12 cellular contexts compared by ENCODE assay signal in genomic region chr7:98178321-98178720, GRCh38. TPM values are rescaled to one million over a fixed set of nuclear protein-coding genes. Genes with fewer than 3 reads are reported as not detected.
A peak's percentile ranks its signal among the peaks of the same experiment; 100 is the strongest.
DNase-seq lines count a peak whose midpoint lies in the region; ATAC-seq, FAIRE-seq and TF ChIP-seq lines count a peak whose summit lies in the region.
"Had no signal": no experiment of that assay in that cellular context is flagged by ENCODE, and none has a peak within 500 bp of the region (broad histone marks: within the 10 kb centered on the region; RNA-seq: fewer than 3 reads in every experiment).

No MANE protein-coding gene starts in this region.

- no peaks in the 10 kb centered on the region for H3K27me3 Mint-ChIP-seq in activated CD4-positive, alpha-beta T cell treated with anti-CD3 and anti-CD28 coated beads, Interleukin-2, amount 10 ng/mL, durations not matched to agents 7 days and 5 days

- DNase-seq in COLO668 (lab: John Stamatoyannopoulos, UW; ENCODE audit: unreplicated experiment) (peak; percentile 40), Panc1 (ENCODE audit: low read depth, low spot score) (no peak), Right ventricle myocardium superior (peak; percentile 83), nucleus accumbens (lab: John Stamatoyannopoulos, UW) (peak in 51 of 56 donors; percentile 13 to 88 (median 49)), NCI-H446 (lab: John Stamatoyannopoulos, UW) (no peak), HTR-8/SVneo (ENCODE audit: insufficient read length, low spot score) (no peak), NCI-H128 (lab: John Stamatoyannopoulos, UW; ENCODE audit: unreplicated experiment) (no peak)
- no peak for DNase-seq in activated CD4-positive, alpha-beta T cell treated with anti-CD3 and anti-CD28 coated beads, Interleukin-2, amount 10 ng/mL, durations not matched to agents 7 days and 5 days
- DNase-seq: Karpas-422, NCI-H2081 treated with DMSO at 0.1 percent for 48 hours had no signal

- no peak overlapping the region for H3K27ac ChIP-seq in Panc1 (ENCODE audit: low read length)
- H3K27ac ChIP-seq: tibial nerve had no signal

- CTCF ChIA-PET in Panc1 (lab: Charles Lee), result interaction anchor here (1.7 kb wide), 1 partner anchor 10 kb away, joined by 4 read pairs; no protein-coding TSS in a partner anchor
- CTCF ChIA-PET in activated CD4-positive, alpha-beta T cell treated with anti-CD3 and anti-CD28 coated beads, Interleukin-2, amount 10 ng/mL, durations not matched to agents 7 days and 5 days (lab: Charles Lee), result interaction anchor here (1.0 to 1.2 kb wide), 2 partner anchors 68 to 72 kb away, joined by 3 to 4 read pairs; no protein-coding TSS in a partner anchor

- no peaks in the 10 kb centered on the region for H3K27me3 ChIP-seq in Panc1 (ENCODE audit: control insufficient read depth, insufficient read depth, low read length)
- H3K27me3 ChIP-seq: tibial nerve had no signal

- intact Hi-C loops in Panc1 (cut with micrococcal nuclease; ENCODE audit: unreplicated experiment), result no loop called here
- intact Hi-C loops in Right ventricle myocardium superior (cut with DNase I), result no loop called here

- no peaks in the 10 kb centered on the region for H3K4me1 ChIP-seq in Panc1 (ENCODE audit: control insufficient read depth, insufficient read depth, low read length)
- H3K4me1 ChIP-seq: tibial nerve had no signal

- H3K4me3 ChIP-seq in Panc1 (ENCODE audit: low read depth in 2 of 2, low read length in 2 of 2), result no peak overlapping the region
- H3K4me3 ChIP-seq: tibial nerve had no signal

- POLR2A ChIA-PET in Panc1 (lab: Charles Lee), result no interaction called here
- POLR2A ChIA-PET in activated CD4-positive, alpha-beta T cell treated with anti-CD3 and anti-CD28 coated beads, Interleukin-2, amount 10 ng/mL, durations not matched to agents 7 days and 5 days (lab: Charles Lee), result no interaction called here

- no peaks in the 10 kb centered on the region for H3K4me1 Mint-ChIP-seq in activated CD4-positive, alpha-beta T cell treated with anti-CD3 and anti-CD28 coated beads, Interleukin-2, amount 10 ng/mL, durations not matched to agents 7 days and 5 days

- H3K36me3 Mint-ChIP-seq in activated CD4-positive, alpha-beta T cell treated with anti-CD3 and anti-CD28 coated beads, Interleukin-2, amount 10 ng/mL, durations not matched to agents 7 days and 5 days (ENCODE audit: low read depth), result no peaks in the 10 kb centered on the region

- peaks cover 1% of the 10 kb centered on the region; the same call in 1 of the 2 replicates for H3K36me3 ChIP-seq in Panc1 (ENCODE audit: control insufficient read depth, insufficient read depth, low read length)

- in situ Hi-C loops in Panc1 (cut with HindIII; ENCODE audit: low pct_unique_long_range_greater_than_20kb, low sequenced_read_pairs), result no loop called here

- no peak overlapping the region for H3K4me3 Mint-ChIP-seq in activated CD4-positive, alpha-beta T cell treated with anti-CD3 and anti-CD28 coated beads, Interleukin-2, amount 10 ng/mL, durations not matched to agents 7 days and 5 days

- no TSS peak for BruUV-seq in Panc1 (replicated peaks; lab: Mats Ljungman, UMichigan)

- ATAC-seq in Panc1 (0 out of 2 replicates have a peak, but pooled peaks have one; percentile 30), Right ventricle myocardium superior (ENCODE audit: poor library complexity) (peak; percentile 93)

- no peak overlapping the region for H3K27ac Mint-ChIP-seq in activated CD4-positive, alpha-beta T cell treated with anti-CD3 and anti-CD28 coated beads, Interleukin-2, amount 10 ng/mL, durations not matched to agents 7 days and 5 days

- no peaks in the 10 kb centered on the region for H3K9me3 ChIP-seq in Panc1 (ENCODE audit: control insufficient read depth, insufficient read depth, low read depth, low read length)
- H3K9me3 ChIP-seq: tibial nerve had no signal

- H3K9me3 Mint-ChIP-seq in activated CD4-positive, alpha-beta T cell treated with anti-CD3 and anti-CD28 coated beads, Interleukin-2, amount 10 ng/mL, durations not matched to agents 7 days and 5 days, result no peaks in the 10 kb centered on the region

- no peak for TF ChIP-seq CTCF in Panc1 (IDR thresholded peaks at IDR 0.05)

- no peak for FAIRE-seq in HTR-8/SVneo (lab: Jason Lieb, UNC)
- FAIRE-seq: endothelial cell of umbilical vein had no signal

RNA-seq across cellular contexts. Expression of gene BHLHA15, which starts 32.9 kb away (rescaled TPM):
- total RNA-seq in Panc1 (2021; ENCODE audit: unreplicated experiment), result 0.26 TPM
- polyA plus RNA-seq in Panc1 (2012; ENCODE audit: insufficient read length), result 1.5 TPM
- not detected for total RNA-seq in Right ventricle myocardium superior
- total RNA-seq in activated CD4-positive, alpha-beta T cell treated with anti-CD3 and anti-CD28 coated beads, Interleukin-2, amount 10 ng/mL, durations not matched to agents 7 days and 5 days, result not detected
- total RNA-seq: tibial nerve had no signal

Comparison
In these comparisons a context has a peak if more than half of its experiments do, and no peak if none do; other contexts are left out.
1. DNase-seq: peak in COLO668 (single experiment), Right ventricle myocardium superior (single experiment) and nucleus accumbens (51 of 56); none in Panc1 (single experiment), NCI-H446 (0 of 2), HTR-8/SVneo (single experiment), NCI-H128 (single experiment) and activated CD4-positive, alpha-beta T cell treated with anti-CD3 and anti-CD28 coated beads, Interleukin-2, amount 10 ng/mL, durations not matched to agents 7 days and 5 days (single experiment).